ENCODE assay signal across 7 cellular contexts in genomic region chr1:57791497-57791896, GRCh38.
"Had no signal": no experiment of that assay in that cellular context is flagged by ENCODE, and none has a peak within 500 bp of the region (broad histone marks: within the 10 kb centered on the region; RNA-seq: fewer than 3 reads in every experiment).

No MANE protein-coding gene starts in this region.

- H3K27ac ChIP-seq: HL-60 had no signal

- H3K27ac Mint-ChIP-seq: H9, IgD-negative memory B cell had no signal

- H3K36me3 Mint-ChIP-seq: IgD-negative memory B cell had no signal

- H3K27me3 Mint-ChIP-seq: IgD-negative memory B cell had no signal

- ATAC-seq: HepG2 had no signal

- H3K4me3 Mint-ChIP-seq: H9, IgD-negative memory B cell had no signal

- H3K9me3 Mint-ChIP-seq: H9, IgD-negative memory B cell had no signal

- DNase-seq: GOT3, H9, HCEC 1CT, KBM-7 had no signal

- H3K4me1 Mint-ChIP-seq: IgD-negative memory B cell had no signal
